Comparison of ENCODE assay signal across 9 cellular contexts in the genomic region with DNA sequence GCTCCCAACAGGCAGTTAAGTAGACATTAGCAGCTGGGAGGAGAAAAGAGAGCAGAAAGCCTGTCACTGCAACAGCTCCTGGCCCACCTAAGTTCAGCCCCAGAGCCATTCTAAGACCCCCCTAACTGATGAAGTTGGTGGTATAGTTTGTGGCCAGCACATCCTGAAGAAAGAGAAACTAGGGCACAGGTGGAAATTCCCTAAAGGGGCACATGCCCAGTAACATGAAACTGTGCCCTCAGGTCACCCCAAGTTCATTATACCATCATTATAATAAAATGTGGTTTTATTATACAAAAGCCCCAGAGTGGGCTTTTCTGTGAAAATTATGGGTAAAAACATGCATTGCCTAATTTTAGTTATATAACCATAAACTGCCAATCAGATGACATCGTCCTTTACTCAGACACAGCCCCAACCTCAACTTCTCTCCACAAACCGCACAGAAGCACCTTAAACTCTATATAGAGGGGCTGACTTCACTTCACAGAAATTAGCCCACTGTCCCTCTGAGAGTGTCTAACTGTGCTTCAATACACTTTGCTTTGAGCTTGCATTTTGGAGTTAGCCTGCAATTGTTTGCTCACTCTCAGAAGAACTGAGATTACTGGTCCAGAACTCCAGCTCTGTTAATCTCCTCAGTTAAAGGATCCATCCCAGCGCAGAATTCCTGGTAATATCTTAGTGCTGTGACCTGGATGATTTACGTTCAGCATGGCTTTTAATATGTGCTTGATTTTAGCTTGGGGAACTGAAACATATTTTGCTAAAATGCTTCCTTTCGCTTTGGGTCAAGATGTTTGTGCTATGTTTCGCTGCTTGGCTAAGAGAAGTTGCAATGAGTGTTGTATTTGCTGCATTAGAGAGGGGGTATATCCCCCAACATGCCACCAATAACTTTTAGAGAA. TPM values are rescaled to one million over a fixed set of nuclear protein-coding genes. Genes with fewer than 3 reads are reported as not detected.
DNase-seq lines count a peak whose midpoint lies in the region; ATAC-seq and TF ChIP-seq lines count a peak whose summit lies in the region.
"Had no signal": no experiment of that assay in that cellular context is flagged by ENCODE, and none has a peak within 500 bp of the region (broad histone marks: within the 10 kb centered on the region; RNA-seq: fewer than 3 reads in every experiment).

No MANE protein-coding gene starts in this region.

- no peaks in the 10 kb centered on the region for H4K20me1 ChIP-seq in Loucy (ENCODE audit: insufficient read depth, low read length, poor library complexity, severe bottlenecking)

- H3K4me2 ChIP-seq in Loucy (ENCODE audit: low read depth, low read length, poor library complexity, severe bottlenecking), result peak overlapping the region; percentile 74

- H3K4me3 ChIP-seq in heart left ventricle, result no peak overlapping the region
- H3K4me3 ChIP-seq in Loucy (ENCODE audit: low read length, poor library complexity, severe bottlenecking), result peak overlapping the region; percentile 59
- H3K4me3 ChIP-seq in colonic mucosa, result no peak overlapping the region
- no peak overlapping the region for H3K4me3 ChIP-seq in transverse colon
- H3K4me3 ChIP-seq in SJCRH30, result no peak overlapping the region

- peaks cover 0 to 72% (median 20%) of the 10 kb centered on the region in 12 donors for H3K4me1 ChIP-seq in heart left ventricle
- H3K4me1 ChIP-seq in Loucy (ENCODE audit: insufficient read depth, low read length, poor library complexity, severe bottlenecking), result peaks cover 92% of the 10 kb centered on the region
- H3K4me1 ChIP-seq in colonic mucosa, result no peaks in the 10 kb centered on the region
- peaks cover 2 to 51% (median 17%) of the 10 kb centered on the region in 4 donors for H3K4me1 ChIP-seq in transverse colon
- H3K4me1 ChIP-seq in SJCRH30, result no peaks in the 10 kb centered on the region
- H3K4me1 ChIP-seq: Caco-2 had no signal

- H3K27me3 ChIP-seq in heart left ventricle (no peaks in the 10 kb centered on the region), Loucy (ENCODE audit: insufficient read depth, low read length, poor library complexity, severe bottlenecking) (no peaks in the 10 kb centered on the region), colonic mucosa (no peaks in the 10 kb centered on the region), transverse colon (no peaks in the 10 kb centered on the region), SJCRH30 (0 out of 2 replicates have a peak, but pooled peaks cover 4% of the 10 kb centered on the region)

- H2AFZ ChIP-seq in Loucy (ENCODE audit: low read length), result peak overlapping the region; percentile 19; the same call in 1 of the 2 replicates

- H3K27ac ChIP-seq in heart left ventricle (peak overlapping the region in 7 of 12 donors; percentile 5 to 97 (median 90)), colonic mucosa (peak overlapping the region; percentile 60), transverse colon (peak overlapping the region; percentile 38 to 95 (median 69)), SJCRH30 (no peak overlapping the region)

- H3F3A ChIP-seq in Loucy (ENCODE audit: low read depth), result peaks cover 13% of the 10 kb centered on the region; the same call in 1 of the 2 replicates

- TF ChIP-seq EP300 in transverse colon (IDR thresholded peaks at IDR 0.05; ENCODE audit: low read depth), result no peak

- H3K9ac ChIP-seq in Loucy (ENCODE audit: low read depth, low read length, poor library complexity, severe bottlenecking) (peak overlapping the region; percentile 60), colonic mucosa (ENCODE audit: low read depth in 2 of 2, low read length in 2 of 2) (peak overlapping the region in 1 of 2 donors; percentile 7)

- no peaks in the 10 kb centered on the region for H3K79me2 ChIP-seq in Loucy (ENCODE audit: insufficient read depth, low read length)

- no peaks in the 10 kb centered on the region for H3K9me3 ChIP-seq in heart left ventricle
- no peaks in the 10 kb centered on the region for H3K9me3 ChIP-seq in Loucy (ENCODE audit: insufficient read depth, low read depth, low read length)
- no peaks in the 10 kb centered on the region for H3K9me3 ChIP-seq in colonic mucosa
- H3K9me3 ChIP-seq in transverse colon, result no peaks in the 10 kb centered on the region
- H3K9me3 ChIP-seq in SJCRH30 (replicated peaks), result no peaks in the 10 kb centered on the region
- H3K9me3 ChIP-seq: Caco-2 had no signal

- no peaks in the 10 kb centered on the region for H3K36me3 ChIP-seq in heart left ventricle
- no peaks in the 10 kb centered on the region for H3K36me3 ChIP-seq in Loucy (ENCODE audit: insufficient read depth, low read length)
- no peaks in the 10 kb centered on the region for H3K36me3 ChIP-seq in colonic mucosa
- H3K36me3 ChIP-seq in transverse colon, result no peaks in the 10 kb centered on the region
- no peaks in the 10 kb centered on the region for H3K36me3 ChIP-seq in SJCRH30

- H3K9me2 ChIP-seq in Loucy (replicated peaks; ENCODE audit: low read depth, low read length), result no peaks in the 10 kb centered on the region

- TF ChIP-seq CTCF in heart left ventricle (IDR thresholded peaks at IDR 0.05), result no peak
- TF ChIP-seq CTCF in Loucy (conservative IDR thresholded peaks at IDR 0.05; ENCODE audit: low read length), result no peak
- no peak for TF ChIP-seq CTCF in colonic mucosa (IDR thresholded peaks at IDR 0.05)
- no peak for TF ChIP-seq CTCF in transverse colon (IDR thresholded peaks at IDR 0.05)

- intact Hi-C loops in heart left ventricle (cut with DNase I) (no loop called here), cardiac septum (cut with DNase I) (no loop called here), colonic mucosa (cut with DNase I) (no loop called here), transverse colon (cut with DNase I; ENCODE audit: low total_unique reads) (no loop called here)

- WGBS in heart left ventricle, 4 donors, result 84 to 92% (median 88%) methylated on average over 6 of the region's 6 CpGs
- 64 to 74% methylated on average over 6 of the region's 6 CpGs for WGBS in transverse colon (ENCODE audit: low coverage in 1 of 2), 2 donors

- DNase-seq in heart left ventricle (no peak), cardiac septum (ENCODE audit: low spot score) (no peak), colonic mucosa (no peak), transverse colon (no peak), iPS-NIHi11 (ENCODE audit: low spot score) (no peak), NCI-H2107 (lab: John Stamatoyannopoulos, UW) (no peak), SJCRH30 (no peak)
- DNase-seq: Caco-2 had no signal

- ATAC-seq in heart left ventricle, result no peak

- TF ChIP-seq POLR2A in heart left ventricle (IDR thresholded peaks at IDR 0.05) (no peak), transverse colon (IDR thresholded peaks at IDR 0.05) (no peak)

- in situ Hi-C loops in transverse colon (cut with MboI; ENCODE audit: low pct_ligation_motif_present in 1 of 4, low pct_unique_long_range_greater_than_20kb in 1 of 4, low sequenced_read_pairs in 3 of 4), result no loop called here

RNA-seq across cellular contexts. Expression of gene APOL3, which starts 1.8 kb away (rescaled TPM):
- total RNA-seq in heart left ventricle, result 100 to 1,000 TPM in 1 of 9 donors, 10 to 100 TPM in 8; 16.9 to 103 (median 24.5) TPM
- 10 to 100 TPM; 23.9 to 24.6 TPM for polyA plus RNA-seq in heart left ventricle
- total RNA-seq in cardiac septum, result 22.5 TPM
- 1 to 10 TPM; 5.9 to 9.6 TPM for total RNA-seq in colonic mucosa
- 10 to 100 TPM in 3 of 4 donors, 1 to 10 TPM in 1; 8.7 to 53.9 (median 19.4) TPM for total RNA-seq in transverse colon
- 0.08 TPM in 1 of 2 replicates, not detected in the other for total RNA-seq in SJCRH30 (2014; rRNA removed; shearing (Covaris generic))
- total RNA-seq: Caco-2 had no signal

RNA-seq across cellular contexts. Expression of gene APOL4, which starts 39.2 kb away (rescaled TPM):
- total RNA-seq in heart left ventricle, result 10 to 100 TPM in 2 of 9 donors, 1 to 10 TPM in 5, not detected in 2; 1.7 to 26.5 (median 5.7) TPM
- 1 to 10 TPM; 2.8 to 3.2 TPM for polyA plus RNA-seq in heart left ventricle
- 6.1 TPM for total RNA-seq in cardiac septum
- total RNA-seq in colonic mucosa, result 1 to 10 TPM; 1.9 to 2.3 TPM
- total RNA-seq in transverse colon, result 1 to 10 TPM in 2 of 4 donors, under 1 TPM in 1, not detected in 1; 0.16 to 9.0 (median 1.8) TPM
- 0.10 TPM in 1 of 2 replicates, not detected in the other for total RNA-seq in SJCRH30 (2014; rRNA removed; shearing (Covaris generic))
- total RNA-seq: Caco-2 had no signal
